In genomic region chr5:36875789-36876388, GRCh38 we compare ENCODE assay signal across 8 cellular contexts. TPM values are rescaled to one million over a fixed set of nuclear protein-coding genes. Genes with fewer than 3 reads are reported as not detected.
A peak's percentile ranks its signal among the peaks of the same experiment; 100 is the strongest.
DNase-seq lines count a peak whose midpoint lies in the region; ATAC-seq and TF ChIP-seq lines count a peak whose summit lies in the region.

No MANE protein-coding gene starts in this region.

- no peaks in the 10 kb centered on the region for H4K20me1 ChIP-seq in mammary epithelial cell (ENCODE audit: insufficient read depth, low read length)

- H3K9me3 ChIP-seq in WERI-Rb-1 (ENCODE audit: severe bottlenecking): no peaks in the 10 kb centered on the region
- no peaks in the 10 kb centered on the region for H3K9me3 ChIP-seq in mammary epithelial cell (replicated peaks; ENCODE audit: insufficient read depth, low read length)

- H3K27me3 ChIP-seq in WERI-Rb-1 (ENCODE audit: insufficient read depth, low read depth, severe bottlenecking): no peaks in the 10 kb centered on the region
- H3K27me3 ChIP-seq in mammary epithelial cell (ENCODE audit: insufficient read depth, low read length): no peaks in the 10 kb centered on the region

- peak; percentile 73 for TF ChIP-seq CTCF in WERI-Rb-1 (IDR thresholded peaks at IDR 0.05; ENCODE audit: low read depth, low read length)
- TF ChIP-seq CTCF in mammary epithelial cell (conservative IDR thresholded peaks at IDR 0.05 in 1 of 2, IDR thresholded peaks at IDR 0.05 in 1 of 2; ENCODE audit: extremely low read depth in 1 of 2, insufficient read depth in 1 of 2, low read depth in 1 of 2, low read length in 2 of 2): peak; percentile 18 to 53

- DNase-seq in SIG-M5 treated with dmso at 0.1 percent for 504 hours (lab: John Stamatoyannopoulos, UW; ENCODE audit: unreplicated experiment) (peak; percentile 71), SIG-M5 (lab: John Stamatoyannopoulos, UW) (no peak), NCI-H2107 treated with DMSO at 0.1 percent for 48 hours (lab: John Stamatoyannopoulos, UW; ENCODE audit: unreplicated experiment) (peak; percentile 71), WERI-Rb-1 (peak; percentile 78), mammary epithelial cell (peak; percentile 72), iris pigment epithelial cell (ENCODE audit: low read depth) (peak; percentile 86)
- DNase-seq in stimulated activated CD4-positive, alpha-beta T cell treated with anti-CD3 and anti-CD28 coated beads, Interleukin-12 subunit alpha, Interleukin-12 subunit beta, amount 100 ng/mL, for 4 hours: peak; percentile 65

- intact Hi-C loops in mammary epithelial cell (cut with micrococcal nuclease): loop anchor here (1.0 to 10.0 kb wide), 3 partner anchors 107 to 431 kb away; no protein-coding TSS in a partner anchor

- H3K4me2 ChIP-seq in mammary epithelial cell (ENCODE audit: insufficient read depth, low read depth, low read length): peak overlapping the region; percentile 87

- in situ Hi-C loops in mammary epithelial cell (cut with MboI; ENCODE audit: low sequenced_read_pairs in 2 of 2): no loop called here

- dilution Hi-C loops in mammary epithelial cell (cut with HindIII; ENCODE audit: low sequenced_read_pairs): no loop called here

- peak; percentile 27 for ATAC-seq in HG03060 (IDR thresholded peaks at IDR 0.05; ENCODE audit: low read depth, unreplicated experiment)

- peaks cover 6% of the 10 kb centered on the region for H3K4me1 ChIP-seq in mammary epithelial cell (ENCODE audit: insufficient read depth, low read length)

- peaks cover 97% of the 10 kb centered on the region for H3K79me2 ChIP-seq in mammary epithelial cell (ENCODE audit: insufficient read depth, low read length)

- WGBS in mammary epithelial cell (ENCODE audit: low coverage, missing lambda C conversion rate): under 1% methylated on average over 27 of the region's 60 CpGs

- CTCF ChIA-PET in mammary epithelial cell (lab: Charles Lee; ENCODE audit: low non-redundant PET): interaction anchor here (0.7 to 0.8 kb wide), 3 partner anchors 68 to 138 kb away, joined by 3 to 5 read pairs (median 3); no protein-coding TSS in a partner anchor

- BruUV-seq in mammary epithelial cell (replicated peaks; lab: Mats Ljungman, UMichigan): TSS peak; percentile 29

- H3K36me3 ChIP-seq in WERI-Rb-1 (peaks cover 9% of the 10 kb centered on the region; the same call in 1 of the 2 replicates), mammary epithelial cell (ENCODE audit: insufficient read depth, low read length) (no peaks in the 10 kb centered on the region)

- H3K27ac ChIP-seq in WERI-Rb-1 (peak overlapping the region; percentile 97), mammary epithelial cell (ENCODE audit: insufficient read depth, low read depth, low read length) (peak overlapping the region; percentile 78)

- peak overlapping the region; percentile 95 for H2AFZ ChIP-seq in mammary epithelial cell (ENCODE audit: low read depth, low read length)

- H3K9ac ChIP-seq in mammary epithelial cell (ENCODE audit: insufficient read depth, low read length): peak overlapping the region; percentile 91

- H3K4me3 ChIP-seq in WERI-Rb-1 (ENCODE audit: low read depth, low read length) (peak overlapping the region; percentile 100), mammary epithelial cell (replicated peaks in 1 of 3; ENCODE audit: insufficient read depth in 1 of 3, low read depth in 2 of 3, low read length in 3 of 3) (peak overlapping the region; percentile 69 to 90 (median 88))

RNA-seq across cellular contexts. Expression of gene NIPBL, which starts 0.7 kb away (rescaled TPM):
- total RNA-seq in mammary epithelial cell: 10 to 100 TPM; 25.0 to 46.5 TPM
- polyA plus RNA-seq in mammary epithelial cell: 25.1 TPM
- polyA minus RNA-seq in mammary epithelial cell: 36.8 TPM
